ENCODE assay signal across 12 cellular contexts in the genomic region with DNA sequence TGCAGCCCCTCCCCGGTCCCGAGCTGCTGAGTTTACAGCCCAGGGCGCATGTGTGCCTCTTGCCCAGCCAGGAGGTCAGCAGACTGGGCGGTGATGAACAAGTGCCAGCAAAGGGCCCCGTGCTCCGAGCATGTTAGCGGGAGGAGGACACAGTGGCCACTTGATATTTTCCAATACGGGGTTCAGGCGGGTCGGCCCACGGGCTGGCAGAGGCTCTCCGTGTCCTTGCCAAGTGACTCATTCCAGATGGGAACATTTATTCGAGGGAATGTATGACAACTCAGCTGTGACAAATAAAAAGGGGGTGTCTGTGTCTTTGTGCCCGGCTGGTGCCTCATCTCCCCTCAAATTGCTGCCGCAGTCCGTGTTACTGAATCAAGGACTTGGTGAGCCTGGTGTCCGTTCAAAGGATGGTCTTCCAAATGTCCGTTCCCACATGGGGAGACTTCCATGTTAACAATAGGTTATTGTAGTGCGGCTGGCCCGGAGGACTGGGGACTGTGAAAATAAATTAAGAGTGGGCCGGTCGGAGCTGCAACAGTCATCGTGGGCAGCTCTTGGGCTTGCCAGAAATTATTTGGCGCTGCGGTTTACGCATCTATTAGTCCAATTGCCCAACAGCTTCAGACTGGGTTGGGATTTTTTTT.
DNase-seq lines count a peak whose midpoint lies in the region; ATAC-seq and TF ChIP-seq lines count a peak whose summit lies in the region.
"Had no signal": no experiment of that assay in that cellular context is flagged by ENCODE, and none has a peak within 500 bp of the region (broad histone marks: within the 10 kb centered on the region; RNA-seq: fewer than 3 reads in every experiment).

No MANE protein-coding gene starts in this region.

- DNase-seq in EH (ENCODE audit: low read depth) (peak; percentile 79), breast epithelium (ENCODE audit: low spot score in 2 of 2) (peak; percentile 62 to 79), right cardiac atrium (peak; percentile 88 to 93 (median 91)), gastrocnemius medialis (peak; percentile 89 to 93), natural killer cell (no peak)
- no peak for DNase-seq in activated CD8-positive, alpha-beta memory T cell treated with anti-CD3 and anti-CD28 coated beads, Interleukin-2, amount 50 U/mL, for 48 hours
- no peak for DNase-seq in activated naive CD4-positive, alpha-beta T cell treated with anti-CD3 and anti-CD28 coated beads for 36 hours
- DNase-seq: activated naive CD8-positive, alpha-beta T cell treated with anti-CD3 and anti-CD28 coated beads for 36 hours; DMS53; NCI-H146; T-cell had no signal

- no peak overlapping the region for H3K27ac Mint-ChIP-seq in natural killer cell
- H3K27ac Mint-ChIP-seq in activated naive CD4-positive, alpha-beta T cell treated with anti-CD3 and anti-CD28 coated beads for 36 hours = no peak overlapping the region
- H3K27ac Mint-ChIP-seq: activated naive CD8-positive, alpha-beta T cell treated with anti-CD3 and anti-CD28 coated beads for 36 hours; T-cell had no signal

- H3K27ac ChIP-seq in breast epithelium (peak overlapping the region; percentile 72 to 77), right cardiac atrium (ENCODE audit: low read length) (peak overlapping the region; percentile 58), gastrocnemius medialis (peak overlapping the region; percentile 78 to 91 (median 82))

- TF ChIP-seq POLR2A in breast epithelium (IDR thresholded peaks at IDR 0.05) = no peak
- TF ChIP-seq POLR2A in gastrocnemius medialis (IDR thresholded peaks at IDR 0.05) = peak; percentile 38 to 45

- H3K36me3 ChIP-seq in breast epithelium (no peaks in the 10 kb centered on the region), gastrocnemius medialis (no peaks in the 10 kb centered on the region)

- intact Hi-C loops in breast epithelium (cut with DNase I; ENCODE audit: low total_unique reads) = no loop called here
- intact Hi-C loops in right cardiac atrium (cut with DNase I) = no loop called here
- intact Hi-C loops in gastrocnemius medialis (cut with DNase I; ENCODE audit: low total_unique reads) = loop anchor here (2.0 to 10.0 kb wide), 6 partner anchors 25 to 326 kb away; partner anchors contain the start of gene GSE1
- intact Hi-C loops in natural killer cell (cut with micrococcal nuclease) = no loop called here
- intact Hi-C loops in activated naive CD4-positive, alpha-beta T cell treated with anti-CD3 and anti-CD28 coated beads for 36 hours (cut with micrococcal nuclease) = no loop called here

- no peaks in the 10 kb centered on the region for H3K36me3 Mint-ChIP-seq in natural killer cell
- H3K36me3 Mint-ChIP-seq in activated naive CD4-positive, alpha-beta T cell treated with anti-CD3 and anti-CD28 coated beads for 36 hours (ENCODE audit: low read depth) = no peaks in the 10 kb centered on the region
- H3K36me3 Mint-ChIP-seq: activated naive CD8-positive, alpha-beta T cell treated with anti-CD3 and anti-CD28 coated beads for 36 hours; T-cell had no signal

- H3K4me3 Mint-ChIP-seq in natural killer cell = no peak overlapping the region
- H3K4me3 Mint-ChIP-seq in activated naive CD4-positive, alpha-beta T cell treated with anti-CD3 and anti-CD28 coated beads for 36 hours = no peak overlapping the region
- H3K4me3 Mint-ChIP-seq: activated naive CD8-positive, alpha-beta T cell treated with anti-CD3 and anti-CD28 coated beads for 36 hours; T-cell had no signal

- H3K4me1 Mint-ChIP-seq in natural killer cell = no peaks in the 10 kb centered on the region
- no peaks in the 10 kb centered on the region for H3K4me1 Mint-ChIP-seq in activated naive CD4-positive, alpha-beta T cell treated with anti-CD3 and anti-CD28 coated beads for 36 hours (ENCODE audit: low read depth)
- H3K4me1 Mint-ChIP-seq: activated naive CD8-positive, alpha-beta T cell treated with anti-CD3 and anti-CD28 coated beads for 36 hours; T-cell had no signal

- WGBS in right cardiac atrium = 51% methylated on average over 26 of the region's 26 CpGs

- peaks cover 12 to 13% of the 10 kb centered on the region in 2 donors for H3K4me1 ChIP-seq in breast epithelium
- H3K4me1 ChIP-seq in right cardiac atrium (ENCODE audit: control insufficient read depth, insufficient read depth, low read length) = no peaks in the 10 kb centered on the region
- H3K4me1 ChIP-seq in gastrocnemius medialis = peaks cover 18 to 19% of the 10 kb centered on the region in 2 donors

- CTCF ChIA-PET in activated naive CD4-positive, alpha-beta T cell treated with anti-CD3 and anti-CD28 coated beads for 36 hours (lab: Charles Lee) = no interaction called here

- H3K9me3 Mint-ChIP-seq in natural killer cell = no peaks in the 10 kb centered on the region
- no peaks in the 10 kb centered on the region for H3K9me3 Mint-ChIP-seq in activated naive CD4-positive, alpha-beta T cell treated with anti-CD3 and anti-CD28 coated beads for 36 hours
- H3K9me3 Mint-ChIP-seq: activated naive CD8-positive, alpha-beta T cell treated with anti-CD3 and anti-CD28 coated beads for 36 hours; T-cell had no signal

- H3K9me3 ChIP-seq in breast epithelium (no peaks in the 10 kb centered on the region), right cardiac atrium (ENCODE audit: control insufficient read depth, low read length) (no peaks in the 10 kb centered on the region), gastrocnemius medialis (no peaks in the 10 kb centered on the region)

- in situ Hi-C loops in gastrocnemius medialis (cut with MboI; ENCODE audit: low sequenced_read_pairs in 4 of 4) = no loop called here

- peak; percentile 80 to 85 for ATAC-seq in right cardiac atrium
- peak; percentile 82 to 90 for ATAC-seq in gastrocnemius medialis
- ATAC-seq in natural killer cell = no peak
- no peak for ATAC-seq in activated CD4-positive, CD25-positive, alpha-beta regulatory T cell treated with anti-CD3 and anti-CD28 coated beads, Interleukin-2, amount 50 U/mL, for 24 hours
- ATAC-seq: T-cell had no signal

- TF ChIP-seq CTCF in breast epithelium (IDR thresholded peaks at IDR 0.05) = no peak
- TF ChIP-seq CTCF in gastrocnemius medialis (IDR thresholded peaks at IDR 0.05 in 4 of 5, conservative IDR thresholded peaks at IDR 0.05 in 1 of 5) = no peak
- no peak for TF ChIP-seq CTCF in natural killer cell (IDR thresholded peaks at IDR 0.05)

- H3K4me3 ChIP-seq in breast epithelium (peak overlapping the region in 2 of 3 donors; percentile 30 to 57), right cardiac atrium (ENCODE audit: low read length) (no peak overlapping the region), gastrocnemius medialis (peak overlapping the region; percentile 25 to 37 (median 31))

- H3K27me3 Mint-ChIP-seq in natural killer cell (ENCODE audit: low read depth in 2 of 2) = no peaks in the 10 kb centered on the region
- no peaks in the 10 kb centered on the region for H3K27me3 Mint-ChIP-seq in activated naive CD4-positive, alpha-beta T cell treated with anti-CD3 and anti-CD28 coated beads for 36 hours (ENCODE audit: low read depth)
- H3K27me3 Mint-ChIP-seq: activated naive CD8-positive, alpha-beta T cell treated with anti-CD3 and anti-CD28 coated beads for 36 hours had no signal

- no peaks in the 10 kb centered on the region for H3K27me3 ChIP-seq in breast epithelium
- no peaks in the 10 kb centered on the region for H3K27me3 ChIP-seq in right cardiac atrium (ENCODE audit: control insufficient read depth, insufficient read depth)
- H3K27me3 ChIP-seq in gastrocnemius medialis = no peaks in the 10 kb centered on the region

Comparison
In these comparisons a context has a peak if more than half of its experiments do, and no peak if none do; other contexts are left out.
1. DNase-seq: peak in EH (single experiment), breast epithelium (2 of 2), right cardiac atrium (3 of 3) and gastrocnemius medialis (2 of 2); none in activated CD8-positive, alpha-beta memory T cell treated with anti-CD3 and anti-CD28 coated beads, Interleukin-2, amount 50 U/mL, for 48 hours (single experiment), natural killer cell (single experiment) and activated naive CD4-positive, alpha-beta T cell treated with anti-CD3 and anti-CD28 coated beads for 36 hours (single experiment).
2. ATAC-seq: peak in right cardiac atrium (2 of 2) and gastrocnemius medialis (2 of 2); none in natural killer cell (0 of 3) and activated CD4-positive, CD25-positive, alpha-beta regulatory T cell treated with anti-CD3 and anti-CD28 coated beads, Interleukin-2, amount 50 U/mL, for 24 hours (0 of 2).
3. Peak in every context shown above with its lines, with median percentiles within 50 percentile points of each other: H3K27ac ChIP-seq.